ENCODE assay signal across 30 cellular contexts in the genomic region with DNA sequence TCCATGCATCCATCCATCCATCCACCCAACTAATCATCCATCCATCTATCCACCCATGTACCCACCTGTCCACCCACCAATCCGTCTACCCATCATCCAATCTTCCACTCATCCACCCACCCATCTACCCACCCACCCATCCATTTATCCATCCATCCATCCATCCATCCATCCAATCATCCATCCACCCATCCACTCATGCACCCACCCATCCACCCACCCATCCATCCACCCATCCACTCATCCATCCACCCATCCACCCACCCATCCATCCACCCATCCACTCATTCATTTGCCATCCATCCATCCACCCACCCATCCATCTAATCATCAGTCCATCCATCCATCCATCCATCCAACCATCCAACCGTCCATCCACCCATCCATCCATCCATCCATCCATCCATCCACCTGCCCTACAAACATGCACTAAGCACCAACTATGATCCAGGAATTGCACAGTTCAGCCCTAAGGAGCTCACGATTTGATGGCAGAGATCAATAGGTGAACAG. TPM values are rescaled to one million over a fixed set of nuclear protein-coding genes. Genes with fewer than 3 reads are reported as not detected.
A peak's percentile ranks its signal among the peaks of the same experiment; 100 is the strongest.
DNase-seq lines count a peak whose midpoint lies in the region; ATAC-seq and TF ChIP-seq lines count a peak whose summit lies in the region.
"Had no signal": no experiment of that assay in that cellular context is flagged by ENCODE, and none has a peak within 500 bp of the region (broad histone marks: within the 10 kb centered on the region; RNA-seq: fewer than 3 reads in every experiment).

No MANE protein-coding gene starts in this region.

- no peak for TF ChIP-seq CTCF in CD4-positive, alpha-beta T cell (IDR thresholded peaks at IDR 0.05)
- no peak for TF ChIP-seq CTCF in HEK293 (tag by site-specific recombination; IDR thresholded peaks at IDR 0.05)

- CTCF ChIA-PET in CD4-positive, alpha-beta T cell (lab: Charles Lee): interaction anchor here (0.6 to 2.0 kb wide), 2 partner anchors 129 to 1134 kb away, joined by 3 to 21 read pairs; no protein-coding TSS in a partner anchor
- CTCF ChIA-PET in HEK293 (lab: Yijun Ruan, JAX): interaction anchor here (0.6 kb wide), 1 partner anchor 852 kb away, joined by 3 read pairs; no protein-coding TSS in a partner anchor

- H3K36me3 Mint-ChIP-seq in CD4-positive, alpha-beta T cell (ENCODE audit: low read depth): no peaks in the 10 kb centered on the region
- peaks cover 15% of the 10 kb centered on the region for H3K36me3 Mint-ChIP-seq in effector memory CD8-positive, alpha-beta T cell (ENCODE audit: insufficient read depth)
- no peaks in the 10 kb centered on the region for H3K36me3 Mint-ChIP-seq in natural killer cell treated with Interleukin-12 subunit alpha and Interleukin-12 subunit beta and Interleukin-15 and Interleukin-18, amount 100 ng/mL, for 72 hours
- H3K36me3 Mint-ChIP-seq: WTC11 had no signal

- H3K9me3 Mint-ChIP-seq in CD4-positive, alpha-beta T cell: no peaks in the 10 kb centered on the region
- H3K9me3 Mint-ChIP-seq in effector memory CD8-positive, alpha-beta T cell: no peaks in the 10 kb centered on the region
- no peaks in the 10 kb centered on the region for H3K9me3 Mint-ChIP-seq in natural killer cell treated with Interleukin-12 subunit alpha and Interleukin-12 subunit beta and Interleukin-15 and Interleukin-18, amount 100 ng/mL, for 72 hours
- H3K9me3 Mint-ChIP-seq: activated naive CD4-positive, alpha-beta T cell treated with anti-CD3 and anti-CD28 coated beads, Interleukin-2, amount 10 ng/mL, durations not matched to agents 7 days and 5 days; HFFc6; WTC11 had no signal

- no peak overlapping the region for H3K4me3 Mint-ChIP-seq in CD4-positive, alpha-beta T cell
- no peak overlapping the region for H3K4me3 Mint-ChIP-seq in effector memory CD8-positive, alpha-beta T cell
- H3K4me3 Mint-ChIP-seq in natural killer cell treated with Interleukin-12 subunit alpha and Interleukin-12 subunit beta and Interleukin-15 and Interleukin-18, amount 100 ng/mL, for 72 hours: peak overlapping the region; percentile 70
- H3K4me3 Mint-ChIP-seq: activated naive CD4-positive, alpha-beta T cell treated with anti-CD3 and anti-CD28 coated beads, Interleukin-2, amount 10 ng/mL, durations not matched to agents 7 days and 5 days; HFFc6; stimulated activated naive CD8-positive, alpha-beta T cell treated with anti-CD3 and anti-CD28 coated beads, Interleukin-15, amount 100 ng/mL, for 72 hours; WTC11 had no signal

- no peak for DNase-seq in CD4-positive, alpha-beta T cell
- no peak for DNase-seq in effector memory CD8-positive, alpha-beta T cell
- DNase-seq in natural killer cell treated with Interleukin-12 subunit alpha and Interleukin-12 subunit beta and Interleukin-15 and Interleukin-18, amount 100 ng/mL, for 72 hours (ENCODE audit: low spot score): peak; percentile 23
- DNase-seq in posterior cingulate gyrus: no peak
- DNase-seq: ACHN; COR-L47; DMS79; esophagus squamous epithelium; foreskin keratinocyte; GF-D8; GM23248; head of caudate nucleus; HFFc6; kidney glomerular epithelial cell; NCI-H446; NCI-H774; SIG-M5; stimulated activated CD4-positive, alpha-beta T cell treated with anti-CD3 and anti-CD28 coated beads, Interleukin-2, amount 100 ng/mL, for 24 hours; stimulated activated naive CD8-positive, alpha-beta T cell treated with anti-CD3 and anti-CD28 coated beads, Interleukin-15, amount 100 ng/mL, for 72 hours; uterus had no signal

- no peaks in the 10 kb centered on the region for H3K36me3 ChIP-seq in HEK293 (ENCODE audit: control insufficient read depth in 2 of 2, insufficient read depth in 1 of 2, low read length in 2 of 2)
- H3K36me3 ChIP-seq: esophagus squamous epithelium, thoracic aorta, uterus had no signal

- POLR2A ChIA-PET in CD4-positive, alpha-beta T cell (lab: Charles Lee): interaction anchor here (1.4 to 2.5 kb wide), 4 partner anchors 8 to 186 kb away, joined by 7 to 65 read pairs (median 30); a partner anchor contains a TSS
- POLR2A ChIA-PET in HEK293 (lab: Yijun Ruan, JAX): no interaction called here

- intact Hi-C loops in CD4-positive, alpha-beta T cell (cut with DNase I, micrococcal nuclease): loop anchor here (2.0 to 5.0 kb wide), 5 partner anchors 69 to 254 kb away; a partner anchor contains a TSS
- intact Hi-C loops in posterior cingulate gyrus (cut with DNase I): no loop called here

- H3K4me3 ChIP-seq in HEK293 (ENCODE audit: low read depth, low read length): no peak overlapping the region
- H3K4me3 ChIP-seq: body of pancreas, esophagus squamous epithelium, GM23248, lung, thoracic aorta, uterus had no signal

- no peak overlapping the region for H3K27ac ChIP-seq in CD4-positive, alpha-beta T cell (ENCODE audit: low read depth, low read length)
- H3K27ac ChIP-seq in HEK293 (ENCODE audit: extremely low read depth, low read depth, low read length): no peak overlapping the region
- H3K27ac ChIP-seq: body of pancreas, foreskin keratinocyte, GM23248, thoracic aorta, uterus had no signal

- no peaks in the 10 kb centered on the region for H3K27me3 ChIP-seq in CD4-positive, alpha-beta T cell (ENCODE audit: control insufficient read depth, insufficient read depth, low read length)
- H3K27me3 ChIP-seq: body of pancreas, esophagus squamous epithelium, uterus had no signal

- H3K4me1 ChIP-seq in HEK293 (ENCODE audit: control insufficient read depth, insufficient read depth, low read length): no peaks in the 10 kb centered on the region
- H3K4me1 ChIP-seq: body of pancreas, esophagus squamous epithelium, foreskin keratinocyte, uterus had no signal

- peaks cover 38% of the 10 kb centered on the region for H3K4me1 Mint-ChIP-seq in CD4-positive, alpha-beta T cell (ENCODE audit: low read depth)
- peaks cover 28 to 30% of the 10 kb centered on the region in 2 donors for H3K4me1 Mint-ChIP-seq in effector memory CD8-positive, alpha-beta T cell (ENCODE audit: low read depth in 2 of 2)
- peaks cover 30 to 38% of the 10 kb centered on the region in 2 donors for H3K4me1 Mint-ChIP-seq in natural killer cell treated with Interleukin-12 subunit alpha and Interleukin-12 subunit beta and Interleukin-15 and Interleukin-18, amount 100 ng/mL, for 72 hours (ENCODE audit: low read depth in 2 of 2)
- H3K4me1 Mint-ChIP-seq: WTC11 had no signal

- no peaks in the 10 kb centered on the region for H3K9me3 ChIP-seq in CD4-positive, alpha-beta T cell (ENCODE audit: control insufficient read depth, low read length)
- H3K9me3 ChIP-seq in HEK293 (ENCODE audit: control insufficient read depth, insufficient read depth, low read depth, low read length): no peaks in the 10 kb centered on the region
- H3K9me3 ChIP-seq: body of pancreas, esophagus squamous epithelium, thoracic aorta, uterus had no signal

- no peaks in the 10 kb centered on the region for H3K27me3 Mint-ChIP-seq in CD4-positive, alpha-beta T cell
- H3K27me3 Mint-ChIP-seq in effector memory CD8-positive, alpha-beta T cell: no peaks in the 10 kb centered on the region
- no peaks in the 10 kb centered on the region for H3K27me3 Mint-ChIP-seq in natural killer cell treated with Interleukin-12 subunit alpha and Interleukin-12 subunit beta and Interleukin-15 and Interleukin-18, amount 100 ng/mL, for 72 hours
- H3K27me3 Mint-ChIP-seq: stimulated activated naive CD8-positive, alpha-beta T cell treated with anti-CD3 and anti-CD28 coated beads, Interleukin-15, amount 100 ng/mL, for 72 hours had no signal

- peak overlapping the region; percentile 95 for H3K27ac Mint-ChIP-seq in CD4-positive, alpha-beta T cell
- peak overlapping the region; percentile 98 to 99 for H3K27ac Mint-ChIP-seq in effector memory CD8-positive, alpha-beta T cell
- peak overlapping the region; percentile 94 to 97 for H3K27ac Mint-ChIP-seq in natural killer cell treated with Interleukin-12 subunit alpha and Interleukin-12 subunit beta and Interleukin-15 and Interleukin-18, amount 100 ng/mL, for 72 hours
- H3K27ac Mint-ChIP-seq: HFFc6, WTC11 had no signal

- ATAC-seq in CD4-positive, alpha-beta T cell (ENCODE audit: poor library complexity): no peak
- no peak for ATAC-seq in effector memory CD8-positive, alpha-beta T cell (replicated peaks)
- ATAC-seq in natural killer cell treated with Interleukin-12 subunit alpha and Interleukin-12 subunit beta and Interleukin-15 and Interleukin-18, amount 100 ng/mL, for 72 hours: no peak
- ATAC-seq in GM21390 (IDR thresholded peaks at IDR 0.05; ENCODE audit: unreplicated experiment) (no peak), GM21367 (IDR thresholded peaks at IDR 0.05; ENCODE audit: unreplicated experiment) (no peak)
- ATAC-seq: body of pancreas; foreskin keratinocyte; Panc1; right cardiac atrium; stimulated activated naive CD8-positive, alpha-beta T cell treated with anti-CD3 and anti-CD28 coated beads, Interleukin-15, amount 100 ng/mL, for 72 hours; WTC11 had no signal

TF ChIP-seq in HEK293, 187 proteins besides CTCF, POLR2A, EP300 and RAD21 (continues in another document):
- TF ChIP-seq ZNF132 (tag by site-specific recombination; IDR thresholded peaks at IDR 0.05; ENCODE audit: borderline replicate concordance): no peak
- no peak for TF ChIP-seq ZNF248 (tag by site-specific recombination; IDR thresholded peaks at IDR 0.05)
- TF ChIP-seq ZNF623 (tag by site-specific recombination; IDR thresholded peaks at IDR 0.05): no peak
- TF ChIP-seq ZNF2 (tag by site-specific recombination; IDR thresholded peaks at IDR 0.05): no peak
- no peak for TF ChIP-seq ZBTB20 (tag by site-specific recombination; IDR thresholded peaks at IDR 0.05)
- TF ChIP-seq, protein P1, sequence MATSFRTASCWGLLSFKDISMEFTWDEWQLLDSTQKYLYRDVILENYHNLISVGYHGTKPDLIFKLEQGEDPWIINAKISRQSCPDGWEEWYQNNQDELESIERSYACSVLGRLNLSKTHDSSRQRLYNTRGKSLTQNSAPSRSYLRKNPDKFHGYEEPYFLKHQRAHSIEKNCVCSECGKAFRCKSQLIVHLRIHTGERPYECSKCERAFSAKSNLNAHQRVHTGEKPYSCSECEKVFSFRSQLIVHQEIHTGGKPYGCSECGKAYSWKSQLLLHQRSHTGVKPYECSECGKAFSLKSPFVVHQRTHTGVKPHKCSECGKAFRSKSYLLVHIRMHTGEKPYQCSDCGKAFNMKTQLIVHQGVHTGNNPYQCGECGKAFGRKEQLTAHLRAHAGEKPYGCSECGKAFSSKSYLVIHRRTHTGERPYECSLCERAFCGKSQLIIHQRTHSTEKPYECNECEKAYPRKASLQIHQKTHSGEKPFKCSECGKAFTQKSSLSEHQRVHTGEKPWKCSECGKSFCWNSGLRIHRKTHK (tag by site-specific recombination; IDR thresholded peaks at IDR 0.05): no peak
- no peak for TF ChIP-seq ZNF510 (tag by site-specific recombination; IDR thresholded peaks at IDR 0.05; ENCODE audit: insufficient replicate concordance)

RNA-seq across cellular contexts. Expression of a gene that starts 21.3 kb away (rescaled TPM):
- total RNA-seq in CD4-positive, alpha-beta T cell: 100 to 1,000 TPM; 140 to 147 TPM
- 10 to 100 TPM; 13.9 to 14.5 TPM for total RNA-seq in natural killer cell treated with Interleukin-12 subunit alpha and Interleukin-12 subunit beta and Interleukin-15 and Interleukin-18, amount 100 ng/mL, for 72 hours

RNA-seq across cellular contexts. Expression of a gene that starts 41.3 kb away (rescaled TPM):
- 100 to 1,000 TPM; 143 to 148 TPM for total RNA-seq in CD4-positive, alpha-beta T cell
- 10 to 100 TPM; 17.6 to 30.0 TPM for total RNA-seq in natural killer cell treated with Interleukin-12 subunit alpha and Interleukin-12 subunit beta and Interleukin-15 and Interleukin-18, amount 100 ng/mL, for 72 hours

RNA-seq across cellular contexts. Expression of a gene that starts 41.3 kb away (rescaled TPM):
- total RNA-seq in CD4-positive, alpha-beta T cell: 1 to 10 TPM; 2.1 to 2.3 TPM
- total RNA-seq in natural killer cell treated with Interleukin-12 subunit alpha and Interleukin-12 subunit beta and Interleukin-15 and Interleukin-18, amount 100 ng/mL, for 72 hours: 1 to 10 TPM; 3.8 to 6.1 TPM

Comparison
In these comparisons a context has a peak if more than half of its experiments do, and no peak if none do; other contexts are left out.
1. RNA of a gene that starts 21.3 kb away (total RNA-seq): 140 to 147 TPM in CD4-positive, alpha-beta T cell; 13.9 to 14.5 TPM in natural killer cell treated with Interleukin-12 subunit alpha and Interleukin-12 subunit beta and Interleukin-15 and Interleukin-18, amount 100 ng/mL, for 72 hours; every median in the first group is over 4 times any median in the second.
2. RNA of a gene that starts 41.3 kb away (total RNA-seq): 143 to 148 TPM in CD4-positive, alpha-beta T cell; 17.6 to 30.0 TPM in natural killer cell treated with Interleukin-12 subunit alpha and Interleukin-12 subunit beta and Interleukin-15 and Interleukin-18, amount 100 ng/mL, for 72 hours; every median in the first group is over 4 times any median in the second.
3. Peak in every context shown above with its lines, with median percentiles within 50 percentile points of each other: H3K27ac Mint-ChIP-seq.